Comparison of ENCODE assay signal across 9 cellular contexts in the genomic region with DNA sequence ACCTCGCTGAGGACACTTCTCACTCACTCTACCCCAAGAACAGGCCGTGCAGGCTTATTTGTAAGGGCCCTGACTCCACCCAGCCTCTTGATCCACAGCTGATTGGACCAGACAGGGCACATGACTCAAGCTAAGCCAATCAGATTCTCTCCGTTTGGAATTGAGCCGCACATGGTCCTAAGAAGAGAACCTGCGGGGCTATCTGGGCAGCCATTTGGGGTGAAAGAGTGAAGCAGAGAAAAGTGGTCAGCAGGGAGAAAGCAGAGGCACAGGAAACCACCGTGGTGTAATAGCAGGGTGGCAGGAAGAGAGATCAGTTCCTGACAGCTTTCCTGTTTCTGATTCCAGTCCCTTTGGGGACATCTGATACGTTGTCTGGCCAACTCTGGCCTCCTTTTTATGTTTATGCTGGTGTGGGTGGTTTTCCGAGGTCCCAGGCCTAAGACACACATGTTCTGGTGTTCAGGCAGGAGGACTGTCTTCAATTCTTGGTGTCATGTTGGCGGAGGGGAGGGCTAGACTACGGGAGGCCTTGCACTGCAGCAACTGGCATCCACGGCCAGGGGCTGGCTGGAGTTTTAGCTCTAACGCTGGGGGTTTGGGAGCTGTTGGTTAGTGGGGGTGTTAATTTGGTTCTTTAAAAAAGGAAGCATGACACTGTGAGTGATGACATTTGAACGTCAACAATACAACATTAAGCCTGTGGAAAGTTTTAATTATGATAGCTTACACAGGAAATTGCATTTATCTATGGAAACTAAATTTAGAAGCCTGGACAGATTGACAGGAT. TPM values are rescaled to one million over a fixed set of nuclear protein-coding genes. Genes with fewer than 3 reads are reported as not detected.
A peak's percentile ranks its signal among the peaks of the same experiment; 100 is the strongest.
DNase-seq lines count a peak whose midpoint lies in the region; TF ChIP-seq lines count a peak whose summit lies in the region.
"Had no signal": no experiment of that assay in that cellular context is flagged by ENCODE, and none has a peak within 500 bp of the region (broad histone marks: within the 10 kb centered on the region; RNA-seq: fewer than 3 reads in every experiment).

No MANE protein-coding gene starts in this region.

- peaks cover 10 to 12% of the 10 kb centered on the region in 2 donors for H3K4me1 ChIP-seq in ascending aorta
- H3K4me1 ChIP-seq in liver (ENCODE audit: control insufficient read depth in 4 of 4, insufficient read depth in 4 of 4, low read length in 3 of 4): no peaks in the 10 kb centered on the region
- peaks cover 48% of the 10 kb centered on the region for H3K4me1 ChIP-seq in testis
- peaks cover 5% of the 10 kb centered on the region for H3K4me1 ChIP-seq in endodermal cell (ENCODE audit: control insufficient read depth, insufficient read depth, low read length)

- H3K27me3 Mint-ChIP-seq in endodermal cell (ENCODE audit: insufficient read depth): no peaks in the 10 kb centered on the region

- no peaks in the 10 kb centered on the region for H3K36me3 ChIP-seq in ascending aorta
- H3K36me3 ChIP-seq in liver (ENCODE audit: control insufficient read depth in 4 of 4, insufficient read depth in 3 of 4, low read depth in 1 of 4, low read length in 3 of 4): peaks cover 0 to 1% (median 0%) of the 10 kb centered on the region in 4 donors
- H3K36me3 ChIP-seq in testis (ENCODE audit: low read depth, missing control alignments): no peaks in the 10 kb centered on the region
- no peaks in the 10 kb centered on the region for H3K36me3 ChIP-seq in endodermal cell (ENCODE audit: control insufficient read depth, insufficient read depth, low read length)

- H3K4me3 Mint-ChIP-seq in endodermal cell: no peak overlapping the region
- H3K4me3 Mint-ChIP-seq: activated T-helper 1 cell treated with anti-CD3 and anti-CD28 coated beads, Interleukin-12 subunit alpha, Interleukin-12 subunit beta, Interleukin-2, Interleukin-4 antibody, amounts not matched to agents 30 ng/mL and 10 ng/mL and 1 ng/mL, durations not matched to agents 14 hours and 24 hours and 36 hours had no signal

- H3K9me3 Mint-ChIP-seq in endodermal cell: no peaks in the 10 kb centered on the region
- H3K9me3 Mint-ChIP-seq: activated T-helper 1 cell treated with anti-CD3 and anti-CD28 coated beads, Interleukin-12 subunit alpha, Interleukin-12 subunit beta, Interleukin-2, Interleukin-4 antibody, amounts not matched to agents 30 ng/mL and 10 ng/mL and 1 ng/mL, durations not matched to agents 14 hours and 24 hours and 36 hours had no signal

- H3K27me3 ChIP-seq in ascending aorta (no peaks in the 10 kb centered on the region), liver (ENCODE audit: control insufficient read depth in 4 of 4, insufficient read depth in 4 of 4, low read length in 3 of 4) (no peaks in the 10 kb centered on the region), testis (no peaks in the 10 kb centered on the region), endodermal cell (ENCODE audit: control insufficient read depth, insufficient read depth, low read length, poor library complexity, severe bottlenecking) (no peaks in the 10 kb centered on the region)

- H3K4me1 Mint-ChIP-seq in endodermal cell: peaks cover 10% of the 10 kb centered on the region

- no peaks in the 10 kb centered on the region for H3K36me3 Mint-ChIP-seq in endodermal cell (ENCODE audit: low read depth)

- intact Hi-C loops in ascending aorta (cut with DNase I) (no loop called here), testis (cut with DNase I; ENCODE audit: low total_unique reads) (no loop called here)

- 70% methylated on average over 13 of the region's 13 CpGs for WGBS in liver
- WGBS in testis, 2 donors: 51% methylated on average over 11 to 13 of the region's 13 CpGs
- WGBS in endodermal cell (ENCODE audit: insufficient coverage in 1 of 2, insufficient read length in 1 of 2), 2 experiments: 92 to 100% methylated on average over 5 to 13 of the region's 13 CpGs

- no peak overlapping the region for H3K9ac ChIP-seq in liver (ENCODE audit: low read depth in 1 of 2, low read length in 2 of 2)
- no peak overlapping the region for H3K9ac ChIP-seq in endodermal cell (ENCODE audit: extremely low read depth, low read length, poor library complexity, severe bottlenecking)

- H3K9me3 ChIP-seq in ascending aorta: no peaks in the 10 kb centered on the region
- no peaks in the 10 kb centered on the region for H3K9me3 ChIP-seq in liver (ENCODE audit: control insufficient read depth in 4 of 4, low read length in 3 of 4)
- H3K9me3 ChIP-seq in testis: no peaks in the 10 kb centered on the region
- no peaks in the 10 kb centered on the region for H3K9me3 ChIP-seq in endodermal cell (ENCODE audit: control insufficient read depth, low read length)

- H3K27ac ChIP-seq in ascending aorta (peak overlapping the region; percentile 9 to 63), liver (ENCODE audit: low read depth in 1 of 2, low read length in 2 of 2) (peak overlapping the region; percentile 11 to 53), testis (peak overlapping the region; percentile 58 to 82), endodermal cell (ENCODE audit: low read depth, low read length) (no peak overlapping the region)

- no peak for TF ChIP-seq CTCF in ascending aorta (IDR thresholded peaks at IDR 0.05)
- TF ChIP-seq CTCF in liver (IDR thresholded peaks at IDR 0.05; ENCODE audit: low read depth, low read length, missing input control): no peak
- TF ChIP-seq CTCF in testis (IDR thresholded peaks at IDR 0.05): no peak
- TF ChIP-seq CTCF in endodermal cell (conservative IDR thresholded peaks at IDR 0.05): no peak

- no peak overlapping the region for H3K27ac Mint-ChIP-seq in endodermal cell
- H3K27ac Mint-ChIP-seq: activated T-helper 1 cell treated with anti-CD3 and anti-CD28 coated beads, Interleukin-12 subunit alpha, Interleukin-12 subunit beta, Interleukin-2, Interleukin-4 antibody, amounts not matched to agents 30 ng/mL and 10 ng/mL and 1 ng/mL, durations not matched to agents 14 hours and 24 hours and 36 hours had no signal

- peak; percentile 9 for DNase-seq in NAMALWA (ENCODE audit: low spot score)
- DNase-seq in ascending aorta (ENCODE audit: low spot score in 2 of 2): no peak
- peak; percentile 75 for DNase-seq in testis
- DNase-seq in stimulated activated CD8-positive, alpha-beta memory T cell treated with anti-CD3 and anti-CD28 coated beads, Interleukin-4, amount 100 ng/mL, for 48 hours: no peak
- DNase-seq in endodermal cell: no peak
- no peak for DNase-seq in NCI-H524 (lab: John Stamatoyannopoulos, UW)
- DNase-seq: NCI-H1048 had no signal

- TF ChIP-seq POLR2A in testis (IDR thresholded peaks at IDR 0.05): no peak

- H3K4me3 ChIP-seq in ascending aorta (no peak overlapping the region), liver (ENCODE audit: low read depth in 1 of 3, low read length in 3 of 3) (no peak overlapping the region), testis (peak overlapping the region in 1 of 2 donors; percentile 14), endodermal cell (ENCODE audit: low read length) (no peak overlapping the region)

- TF ChIP-seq RAD21 in liver (IDR thresholded peaks at IDR 0.05): no peak

TF ChIP-seq in liver, 16 proteins besides CTCF, POLR2A, EP300 and RAD21:
- TF ChIP-seq NR2F2 (IDR thresholded peaks at IDR 0.05): peak; percentile 10
- TF ChIP-seq, protein P1, sequence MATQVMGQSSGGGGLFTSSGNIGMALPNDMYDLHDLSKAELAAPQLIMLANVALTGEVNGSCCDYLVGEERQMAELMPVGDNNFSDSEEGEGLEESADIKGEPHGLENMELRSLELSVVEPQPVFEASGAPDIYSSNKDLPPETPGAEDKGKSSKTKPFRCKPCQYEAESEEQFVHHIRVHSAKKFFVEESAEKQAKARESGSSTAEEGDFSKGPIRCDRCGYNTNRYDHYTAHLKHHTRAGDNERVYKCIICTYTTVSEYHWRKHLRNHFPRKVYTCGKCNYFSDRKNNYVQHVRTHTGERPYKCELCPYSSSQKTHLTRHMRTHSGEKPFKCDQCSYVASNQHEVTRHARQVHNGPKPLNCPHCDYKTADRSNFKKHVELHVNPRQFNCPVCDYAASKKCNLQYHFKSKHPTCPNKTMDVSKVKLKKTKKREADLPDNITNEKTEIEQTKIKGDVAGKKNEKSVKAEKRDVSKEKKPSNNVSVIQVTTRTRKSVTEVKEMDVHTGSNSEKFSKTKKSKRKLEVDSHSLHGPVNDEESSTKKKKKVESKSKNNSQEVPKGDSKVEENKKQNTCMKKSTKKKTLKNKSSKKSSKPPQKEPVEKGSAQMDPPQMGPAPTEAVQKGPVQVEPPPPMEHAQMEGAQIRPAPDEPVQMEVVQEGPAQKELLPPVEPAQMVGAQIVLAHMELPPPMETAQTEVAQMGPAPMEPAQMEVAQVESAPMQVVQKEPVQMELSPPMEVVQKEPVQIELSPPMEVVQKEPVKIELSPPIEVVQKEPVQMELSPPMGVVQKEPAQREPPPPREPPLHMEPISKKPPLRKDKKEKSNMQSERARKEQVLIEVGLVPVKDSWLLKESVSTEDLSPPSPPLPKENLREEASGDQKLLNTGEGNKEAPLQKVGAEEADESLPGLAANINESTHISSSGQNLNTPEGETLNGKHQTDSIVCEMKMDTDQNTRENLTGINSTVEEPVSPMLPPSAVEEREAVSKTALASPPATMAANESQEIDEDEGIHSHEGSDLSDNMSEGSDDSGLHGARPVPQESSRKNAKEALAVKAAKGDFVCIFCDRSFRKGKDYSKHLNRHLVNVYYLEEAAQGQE (IDR thresholded peaks at IDR 0.05): no peak
TF ChIP-seq in liver: peak in this region for 1.

RNA-seq across cellular contexts. Expression of gene SPTBN1, which starts 26.1 kb away (rescaled TPM):
- 246 TPM for total RNA-seq in ascending aorta
- total RNA-seq in liver: 100 to 1,000 TPM in 1 of 2 donors, 10 to 100 TPM in 1; 87.1 to 191 TPM
- polyA plus RNA-seq in liver: 10 to 100 TPM; 44.8 to 64.6 TPM
- 100 to 1,000 TPM; 278 to 366 TPM for total RNA-seq in testis
- 143 TPM for polyA plus RNA-seq in testis (ENCODE audit: insufficient read depth, low read depth, low replicate concordance)
- 100 to 1,000 TPM; 179 to 194 TPM for total RNA-seq in endodermal cell
- polyA plus RNA-seq in endodermal cell (2013, experiment 1 of 2): 72.6 TPM
- 73.2 TPM for polyA plus RNA-seq in endodermal cell (2013, experiment 2 of 2)

Comparison
In these comparisons a context has a peak if more than half of its experiments do, and no peak if none do; other contexts are left out.
1. DNase-seq: peak in NAMALWA (single experiment) and testis (single experiment); none in ascending aorta (0 of 2), stimulated activated CD8-positive, alpha-beta memory T cell treated with anti-CD3 and anti-CD28 coated beads, Interleukin-4, amount 100 ng/mL, for 48 hours (single experiment), endodermal cell (single experiment) and NCI-H524 (0 of 2).